Comparison of ENCODE assay signal across 34 cellular contexts in genomic region chrX:142201113-142201512, GRCh38. TPM values are rescaled to one million over a fixed set of nuclear protein-coding genes. Genes with fewer than 3 reads are reported as not detected.
"Had no signal": no experiment of that assay in that cellular context is flagged by ENCODE, and none has a peak within 500 bp of the region (broad histone marks: within the 10 kb centered on the region; RNA-seq: fewer than 3 reads in every experiment).

No MANE protein-coding gene starts in this region.

- FAIRE-seq: colon had no signal

- H3K9me3 ChIP-seq: esophagus squamous epithelium, gastroesophageal sphincter, heart right ventricle had no signal

- H3K36me3 ChIP-seq: brain microvascular endothelial cell, esophagus squamous epithelium, gastroesophageal sphincter, heart right ventricle, WERI-Rb-1 had no signal

- H3K27ac ChIP-seq: brain microvascular endothelial cell, epithelial cell of prostate, esophagus squamous epithelium, gastroesophageal sphincter, heart right ventricle, WERI-Rb-1 had no signal

- H3K27me3 ChIP-seq: brain microvascular endothelial cell, esophagus squamous epithelium, gastroesophageal sphincter had no signal

- ATAC-seq: activated CD4-positive, CD25-positive, alpha-beta regulatory T cell treated with anti-CD3 and anti-CD28 coated beads, Interleukin-2, amount 50 U/mL, for 24 hours; activated CD8-positive, alpha-beta T cell treated with anti-CD3 and anti-CD28 coated beads for 36 hours; activated T-cell treated with anti-CD3 and anti-CD28 coated beads, Interleukin-2, amount 50 U/mL, for 4 hours; activated T-helper 17 cell treated with anti-CD3 and anti-CD28 coated beads, Interleukin-2, amount 50 U/mL, for 72 hours; effector memory CD8-positive, alpha-beta T cell; gastroesophageal sphincter; heart right ventricle; T-helper 17 cell had no signal

- H3K4me1 ChIP-seq: esophagus squamous epithelium, gastroesophageal sphincter, heart right ventricle had no signal

- DNase-seq: activated B cell treated with CpG ODN at 0.5 μM for 24 hours; activated CD4-positive, alpha-beta T cell treated with anti-CD3 and anti-CD28 coated beads for 48 hours; activated CD4-positive, alpha-beta T cell treated with anti-CD3 and anti-CD28 coated beads, Interleukin-2, amount 50 U/mL, for 1 hour; activated CD4-positive, alpha-beta T cell treated with anti-CD3 and anti-CD28 coated beads, Interleukin-2, amount 50 U/mL, for 48 hours; activated CD8-positive, alpha-beta memory T cell treated with anti-CD3 and anti-CD28 coated beads for 24 hours; activated CD8-positive, alpha-beta T cell treated with anti-CD3 and anti-CD28 coated beads for 36 hours; activated effector memory CD4-positive, alpha-beta T cell treated with Interleukin-2 at 50 U/mL for 16 hours; activated gamma-delta T cell treated with Interleukin-2 at 50 U/mL for 16 hours; activated naive CD4-positive, alpha-beta T cell treated with anti-CD3 and anti-CD28 coated beads, Interleukin-2, amount 50 U/mL, for 16 hours; activated naive CD4-positive, alpha-beta T cell treated with Interleukin-2 at 50 U/mL for 16 hours; activated T-cell treated with anti-CD3 and anti-CD28 coated beads, Interleukin-2, amount 50 U/mL, for 4 hours; amniotic stem cell; brain microvascular endothelial cell; caudate nucleus; cortex of kidney; dermis blood vessel endothelial cell; effector CD4-positive, alpha-beta T cell; effector memory CD8-positive, alpha-beta T cell; esophagus squamous epithelium; foreskin melanocyte; heart right ventricle; T-helper 17 cell; T1000; WERI-Rb-1 had no signal

- H3K4me3 ChIP-seq: esophagus squamous epithelium, gastroesophageal sphincter, heart right ventricle had no signal

RNA-seq across cellular contexts. Expression of gene MAGEC2, which starts 4.0 kb away (rescaled TPM):
- total RNA-seq: activated B cell treated with CpG ODN at 0.5 μM for 24 hours; activated CD8-positive, alpha-beta T cell treated with anti-CD3 and anti-CD28 coated beads for 36 hours; activated T-cell treated with anti-CD3 and anti-CD28 coated beads, Interleukin-2, amount 50 U/mL, for 4 hours; activated T-helper 17 cell treated with anti-CD3 and anti-CD28 coated beads, Interleukin-2, amount 50 U/mL, for 72 hours; astrocyte; chondrocyte; dermis blood vessel endothelial cell; esophagus squamous epithelium; fibroblast of villous mesenchyme; gastroesophageal sphincter; glomerular endothelial cell; heart right ventricle; T-helper 17 cell had no signal
- polyA plus RNA-seq: adipose tissue, heart right ventricle had no signal
